11 cellular contexts compared by ENCODE assay signal in genomic region chr2:132489150-132489549, GRCh38.
DNase-seq lines count a peak whose midpoint lies in the region; ATAC-seq and TF ChIP-seq lines count a peak whose summit lies in the region.
"Had no signal": no experiment of that assay in that cellular context is flagged by ENCODE, and none has a peak within 500 bp of the region (broad histone marks: within the 10 kb centered on the region; RNA-seq: fewer than 3 reads in every experiment).

No MANE protein-coding gene starts in this region.

- no peaks in the 10 kb centered on the region for H3K4me1 Mint-ChIP-seq in activated naive CD8-positive, alpha-beta T cell treated with anti-CD3 and anti-CD28 coated beads for 36 hours
- no peaks in the 10 kb centered on the region for H3K4me1 Mint-ChIP-seq in activated naive CD8-positive, alpha-beta T cell treated with anti-CD3 and anti-CD28 coated beads, Interleukin-2, amount 50 U/mL, for 24 hours
- H3K4me1 Mint-ChIP-seq in activated naive CD8-positive, alpha-beta T cell treated with anti-CD3 and anti-CD28 coated beads, Interleukin-2, amount 10 ng/mL, durations not matched to agents 7 days and 5 days, result no peaks in the 10 kb centered on the region
- H3K4me1 Mint-ChIP-seq in osteocyte (ENCODE audit: unreplicated experiment), result no peaks in the 10 kb centered on the region

- peaks cover 6% of the 10 kb centered on the region for H3K27me3 Mint-ChIP-seq in activated naive CD8-positive, alpha-beta T cell treated with anti-CD3 and anti-CD28 coated beads for 36 hours
- no peaks in the 10 kb centered on the region for H3K27me3 Mint-ChIP-seq in activated naive CD8-positive, alpha-beta T cell treated with anti-CD3 and anti-CD28 coated beads, Interleukin-2, amount 50 U/mL, for 24 hours
- no peaks in the 10 kb centered on the region for H3K27me3 Mint-ChIP-seq in activated naive CD8-positive, alpha-beta T cell treated with anti-CD3 and anti-CD28 coated beads, Interleukin-2, amount 10 ng/mL, durations not matched to agents 7 days and 5 days
- no peaks in the 10 kb centered on the region for H3K27me3 Mint-ChIP-seq in osteocyte (ENCODE audit: unreplicated experiment)

- intact Hi-C loops in testis (cut with DNase I; ENCODE audit: low total_unique reads), result no loop called here

- no peak for ATAC-seq in activated naive CD8-positive, alpha-beta T cell treated with anti-CD3 and anti-CD28 coated beads, Interleukin-2, amount 50 U/mL, for 24 hours
- no peak for ATAC-seq in activated naive CD8-positive, alpha-beta T cell treated with anti-CD3 and anti-CD28 coated beads, Interleukin-2, amount 10 ng/mL, durations not matched to agents 7 days and 5 days (ENCODE audit: low read depth)
- ATAC-seq in GM18520 (IDR thresholded peaks at IDR 0.05; ENCODE audit: unreplicated experiment), result no peak

- H3K9me3 ChIP-seq in testis, result no peaks in the 10 kb centered on the region
- H3K9me3 ChIP-seq: stomach had no signal

- no peak overlapping the region for H3K27ac Mint-ChIP-seq in activated naive CD8-positive, alpha-beta T cell treated with anti-CD3 and anti-CD28 coated beads for 36 hours
- no peak overlapping the region for H3K27ac Mint-ChIP-seq in activated naive CD8-positive, alpha-beta T cell treated with anti-CD3 and anti-CD28 coated beads, Interleukin-2, amount 50 U/mL, for 24 hours
- H3K27ac Mint-ChIP-seq in activated naive CD8-positive, alpha-beta T cell treated with anti-CD3 and anti-CD28 coated beads, Interleukin-2, amount 10 ng/mL, durations not matched to agents 7 days and 5 days, result no peak overlapping the region
- no peak overlapping the region for H3K27ac Mint-ChIP-seq in osteocyte (ENCODE audit: unreplicated experiment)

- no peak overlapping the region for H3K4me3 Mint-ChIP-seq in activated naive CD8-positive, alpha-beta T cell treated with anti-CD3 and anti-CD28 coated beads for 36 hours
- H3K4me3 Mint-ChIP-seq in activated naive CD8-positive, alpha-beta T cell treated with anti-CD3 and anti-CD28 coated beads, Interleukin-2, amount 50 U/mL, for 24 hours, result no peak overlapping the region
- no peak overlapping the region for H3K4me3 Mint-ChIP-seq in activated naive CD8-positive, alpha-beta T cell treated with anti-CD3 and anti-CD28 coated beads, Interleukin-2, amount 10 ng/mL, durations not matched to agents 7 days and 5 days
- no peak overlapping the region for H3K4me3 Mint-ChIP-seq in osteocyte (ENCODE audit: unreplicated experiment)

- H3K4me1 ChIP-seq in testis, result no peaks in the 10 kb centered on the region
- H3K4me1 ChIP-seq: stomach had no signal

- H3K36me3 ChIP-seq in testis (ENCODE audit: low read depth, missing control alignments), result no peaks in the 10 kb centered on the region
- H3K36me3 ChIP-seq: stomach had no signal

- no peak overlapping the region for H3K4me3 ChIP-seq in testis
- H3K4me3 ChIP-seq: stomach had no signal

- no peak for TF ChIP-seq POLR2A in testis (IDR thresholded peaks at IDR 0.05)

- 10 to 18% methylated on average over 16 to 18 of the region's 18 CpGs for WGBS in testis, 2 donors

- no peak for TF ChIP-seq CTCF in testis (IDR thresholded peaks at IDR 0.05)
- no peak for TF ChIP-seq CTCF in osteocyte (IDR thresholded peaks at IDR 0.05)

- peaks cover 3% of the 10 kb centered on the region for H3K9me3 Mint-ChIP-seq in activated naive CD8-positive, alpha-beta T cell treated with anti-CD3 and anti-CD28 coated beads for 36 hours
- H3K9me3 Mint-ChIP-seq in activated naive CD8-positive, alpha-beta T cell treated with anti-CD3 and anti-CD28 coated beads, Interleukin-2, amount 50 U/mL, for 24 hours, result peaks cover 4% of the 10 kb centered on the region
- H3K9me3 Mint-ChIP-seq in activated naive CD8-positive, alpha-beta T cell treated with anti-CD3 and anti-CD28 coated beads, Interleukin-2, amount 10 ng/mL, durations not matched to agents 7 days and 5 days, result peaks cover 2% of the 10 kb centered on the region
- H3K9me3 Mint-ChIP-seq in osteocyte (ENCODE audit: unreplicated experiment), result no peaks in the 10 kb centered on the region

- no peaks in the 10 kb centered on the region for H3K36me3 Mint-ChIP-seq in activated naive CD8-positive, alpha-beta T cell treated with anti-CD3 and anti-CD28 coated beads for 36 hours
- no peaks in the 10 kb centered on the region for H3K36me3 Mint-ChIP-seq in activated naive CD8-positive, alpha-beta T cell treated with anti-CD3 and anti-CD28 coated beads, Interleukin-2, amount 50 U/mL, for 24 hours (ENCODE audit: low read depth)
- H3K36me3 Mint-ChIP-seq in activated naive CD8-positive, alpha-beta T cell treated with anti-CD3 and anti-CD28 coated beads, Interleukin-2, amount 10 ng/mL, durations not matched to agents 7 days and 5 days, result no peaks in the 10 kb centered on the region
- no peaks in the 10 kb centered on the region for H3K36me3 Mint-ChIP-seq in osteocyte (ENCODE audit: unreplicated experiment)

- POLR2A ChIA-PET in activated naive CD8-positive, alpha-beta T cell treated with anti-CD3 and anti-CD28 coated beads, Interleukin-2, amount 10 ng/mL, durations not matched to agents 7 days and 5 days (lab: Charles Lee), result no interaction called here

- no peaks in the 10 kb centered on the region for H3K27me3 ChIP-seq in testis
- H3K27me3 ChIP-seq: stomach had no signal

- DNase-seq in activated naive CD8-positive, alpha-beta T cell treated with anti-CD3 and anti-CD28 coated beads for 36 hours, result peak; percentile 0
- no peak for DNase-seq in activated naive CD8-positive, alpha-beta T cell treated with anti-CD3 and anti-CD28 coated beads, Interleukin-2, amount 50 U/mL, for 24 hours
- DNase-seq in activated naive CD8-positive, alpha-beta T cell treated with anti-CD3 and anti-CD28 coated beads, Interleukin-2, amount 10 ng/mL, durations not matched to agents 7 days and 5 days, result peak; percentile 29
- DNase-seq in iPS DF 19.7 (ENCODE audit: low read depth, low spot score) (peak; percentile 25), testis (peak; percentile 33), UCSD-AML1 (lab: John Stamatoyannopoulos, UW; ENCODE audit: unreplicated experiment) (no peak), osteocyte (ENCODE audit: extremely low spot score, unreplicated experiment) (no peak)
- DNase-seq: activated CD8-positive, alpha-beta memory T cell treated with anti-CD3 and anti-CD28 coated beads, Interleukin-2, amount 50 U/mL, for 48 hours; stimulated activated CD4-positive, alpha-beta T cell treated with anti-CD3 and anti-CD28 coated beads, Interleukin-1b, Interleukin-23, amount 100 ng/mL, for 48 hours; stomach had no signal

- no peak overlapping the region for H3K27ac ChIP-seq in testis
- H3K27ac ChIP-seq: stomach had no signal

Comparison
In these comparisons a context has a peak if more than half of its experiments do, and no peak if none do; other contexts are left out.
1. DNase-seq: peak in activated naive CD8-positive, alpha-beta T cell treated with anti-CD3 and anti-CD28 coated beads for 36 hours (single experiment), activated naive CD8-positive, alpha-beta T cell treated with anti-CD3 and anti-CD28 coated beads, Interleukin-2, amount 10 ng/mL, durations not matched to agents 7 days and 5 days (single experiment), iPS DF 19.7 (single experiment) and testis (single experiment); none in activated naive CD8-positive, alpha-beta T cell treated with anti-CD3 and anti-CD28 coated beads, Interleukin-2, amount 50 U/mL, for 24 hours (single experiment), UCSD-AML1 (single experiment) and osteocyte (single experiment).